Comparison of ENCODE assay signal across 1 cellular context in the genomic region with DNA sequence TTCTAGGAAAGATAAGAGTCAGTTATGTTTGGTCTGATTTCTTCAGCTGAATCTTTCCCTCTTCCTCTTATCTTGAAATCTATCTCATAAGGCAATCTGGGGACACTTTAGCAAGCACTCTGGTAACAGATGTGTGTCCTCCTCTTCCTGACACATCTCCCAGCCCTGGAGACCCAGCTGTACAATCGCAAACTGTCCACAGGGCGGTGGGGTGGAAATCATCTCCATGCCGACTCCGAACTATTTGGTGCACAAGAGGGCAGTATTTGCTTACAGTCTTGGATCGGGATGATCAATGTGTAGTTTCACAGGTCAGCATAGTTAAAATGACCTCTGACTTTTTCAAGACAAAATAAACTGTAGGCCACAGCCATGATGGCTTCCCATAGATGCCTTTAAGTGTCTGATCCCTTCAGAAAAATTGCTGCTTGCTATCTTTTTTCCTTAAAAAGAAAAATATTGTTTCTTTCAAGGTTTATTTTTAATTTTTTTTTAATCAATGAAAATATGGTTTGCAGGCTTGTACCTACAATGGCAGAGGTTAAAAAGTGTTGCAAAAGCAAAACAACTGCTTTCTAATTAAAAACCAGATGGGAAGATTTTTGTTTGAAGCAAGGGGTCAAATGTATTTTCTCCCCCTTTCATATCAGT.
TF ChIP-seq lines count a peak whose summit lies in the region.

No MANE protein-coding gene starts in this region.

TF ChIP-seq in HEK293T, 16 proteins besides CTCF, POLR2A, EP300 and RAD21 (continued from another document):
- TF ChIP-seq CTBP1 (IDR thresholded peaks at IDR 0.05; ENCODE audit: borderline replicate concordance): no peak
- no peak for TF ChIP-seq SUZ12 (IDR thresholded peaks at IDR 0.05)
- no peak for TF ChIP-seq ARNT (IDR thresholded peaks at IDR 0.05)
- TF ChIP-seq ELF4 (IDR thresholded peaks at IDR 0.05): no peak
- no peak for TF ChIP-seq HDGF (IDR thresholded peaks at IDR 0.05; ENCODE audit: borderline replicate concordance)
- TF ChIP-seq TARDBP (IDR thresholded peaks at IDR 0.05): no peak
- TF ChIP-seq FOXA1 (IDR thresholded peaks at IDR 0.05): no peak
- no peak for TF ChIP-seq FOXM1 (IDR thresholded peaks at IDR 0.05; ENCODE audit: borderline replicate concordance)
